In genomic region chr6:37432590-37432915, GRCh38 we compare ENCODE assay signal across 8 cellular contexts. TPM values are rescaled to one million over a fixed set of nuclear protein-coding genes. Genes with fewer than 3 reads are reported as not detected.
A peak's percentile ranks its signal among the peaks of the same experiment; 100 is the strongest.
DNase-seq lines count a peak whose midpoint lies in the region; ATAC-seq, FAIRE-seq and TF ChIP-seq lines count a peak whose summit lies in the region.

No MANE protein-coding gene starts in this region.

- H3K27me3 Mint-ChIP-seq in CD4-positive, CD25-positive, alpha-beta regulatory T cell = peaks cover 12% of the 10 kb centered on the region

- peak overlapping the region; percentile 86 for H3K9ac ChIP-seq in HepG2 (ENCODE audit: insufficient read depth, low read depth, low read length)

- TF ChIP-seq CTCF in astrocyte of the spinal cord (IDR thresholded peaks at IDR 0.05; ENCODE audit: low read depth, low read length) (no peak), HepG2 (CRISPR knock-in tag; IDR thresholded peaks at IDR 0.05) (no peak), tibial nerve (IDR thresholded peaks at IDR 0.05) (no peak)

- peak overlapping the region; percentile 92 for H3K27ac ChIP-seq in CD4-positive, CD25-positive, alpha-beta regulatory T cell (ENCODE audit: insufficient read depth, low read length, poor library complexity, severe bottlenecking)
- peak overlapping the region; percentile 67 for H3K27ac ChIP-seq in HepG2 (ENCODE audit: extremely low read length, insufficient read depth, low read length)
- H3K27ac ChIP-seq in tibial nerve = peak overlapping the region; percentile 88 to 97 (median 94)

- no peak for FAIRE-seq in HepG2 (lab: Jason Lieb, UNC)

- peaks cover 17 to 49% (median 31%) of the 10 kb centered on the region in 4 donors for H3K4me1 Mint-ChIP-seq in CD4-positive, CD25-positive, alpha-beta regulatory T cell

- TSS peak; percentile 99 for BruUV-seq in HepG2 (replicated peaks; lab: Mats Ljungman, UMichigan)

- TF ChIP-seq POLR2A in HepG2 (IDR thresholded peaks at IDR 0.05; ENCODE audit: insufficient read depth in 1 of 2, low read depth in 2 of 2, low read length in 2 of 2) (no peak), tibial nerve (IDR thresholded peaks at IDR 0.05) (no peak)

- peaks cover 19% of the 10 kb centered on the region for H3K36me3 ChIP-seq in CD4-positive, CD25-positive, alpha-beta regulatory T cell (ENCODE audit: control insufficient read depth, insufficient read depth, low read length)
- H3K36me3 ChIP-seq in HepG2 (replicated peaks in 1 of 2; ENCODE audit: control insufficient read depth in 1 of 2, insufficient read depth in 2 of 2, low read length in 2 of 2) (peaks cover 6 to 17% of the 10 kb centered on the region in 2 experiments), tibial nerve (peaks cover 0 to 21% (median 0%) of the 10 kb centered on the region in 3 donors)

- TF ChIP-seq EP300 in HepG2 (IDR thresholded peaks at IDR 0.05; ENCODE audit: low read depth in 2 of 2, low read length in 2 of 2) (no peak), HepG2 (CRISPR knock-in tag; IDR thresholded peaks at IDR 0.05; ENCODE audit: borderline replicate concordance) (no peak), tibial nerve (IDR thresholded peaks at IDR 0.05) (no peak)

- WGBS in HepG2 (ENCODE audit: low lambda C conversion rate) = 18% methylated on average over 7 of the region's 7 CpGs
- 11 to 12% methylated on average over 7 of the region's 7 CpGs for WGBS in tibial nerve, 2 donors

- peaks cover 22% of the 10 kb centered on the region for H3K79me2 ChIP-seq in HepG2 (ENCODE audit: insufficient read depth, low read length)

- intact Hi-C loops in HepG2 (cut with micrococcal nuclease; ENCODE audit: unreplicated experiment) = loop anchor here (2.0 to 5.0 kb wide), 2 partner anchors 64 to 105 kb away; no protein-coding TSS in a partner anchor

- H3K4me1 ChIP-seq in CD4-positive, CD25-positive, alpha-beta regulatory T cell (ENCODE audit: control insufficient read depth, insufficient read depth, low read length, poor library complexity, severe bottlenecking) = peaks cover 27% of the 10 kb centered on the region
- H3K4me1 ChIP-seq in HepG2 (ENCODE audit: insufficient read depth, low read length) (peaks cover 23% of the 10 kb centered on the region), tibial nerve (peaks cover 0 to 33% (median 13%) of the 10 kb centered on the region in 4 donors)

- CTCF ChIA-PET in HepG2 (lab: Yijun Ruan, JAX; ENCODE audit: low intra/inter-chr PET ratio, low total read pairs) = no interaction called here

- in situ Hi-C loops in astrocyte of the spinal cord (cut with HindIII; ENCODE audit: low sequenced_read_pairs) (no loop called here), HepG2 (cut with HindIII; ENCODE audit: extremely low pct_ligation_motif_present, low pct_unique_long_range_greater_than_20kb) (no loop called here), KBM-7 (cut with MboI; ENCODE audit: low pct_unique_long_range_greater_than_20kb, low sequenced_read_pairs) (no loop called here)

- peaks cover 6% of the 10 kb centered on the region for H3K27me3 ChIP-seq in CD4-positive, CD25-positive, alpha-beta regulatory T cell (ENCODE audit: control insufficient read depth, insufficient read depth, low read length)
- H3K27me3 ChIP-seq in HepG2 (ENCODE audit: control insufficient read depth in 1 of 2, insufficient read depth in 2 of 2, low read length in 2 of 2) (no peaks in the 10 kb centered on the region; a peak in 1 of 5 replicates), tibial nerve (no peaks in the 10 kb centered on the region)

- H3K9me3 Mint-ChIP-seq in CD4-positive, CD25-positive, alpha-beta regulatory T cell = peaks cover 0 to 5% (median 0%) of the 10 kb centered on the region in 7 donors

- no peaks in the 10 kb centered on the region for H3K9me3 ChIP-seq in CD4-positive, CD25-positive, alpha-beta regulatory T cell (ENCODE audit: control insufficient read depth in 2 of 2, low read length in 2 of 2)
- H3K9me3 ChIP-seq in HepG2 (ENCODE audit: low read length) = no peaks in the 10 kb centered on the region
- no peaks in the 10 kb centered on the region for H3K9me3 ChIP-seq in tibial nerve

- H3K4me2 ChIP-seq in HepG2 (ENCODE audit: low read depth, low read length) = peak overlapping the region; percentile 99

- peak overlapping the region; percentile 92 for H3K4me3 ChIP-seq in CD4-positive, CD25-positive, alpha-beta regulatory T cell (ENCODE audit: low read depth, low read length)
- peak overlapping the region; percentile 90 for H3K4me3 ChIP-seq in astrocyte of the spinal cord (ENCODE audit: low read depth, low read length)
- peak overlapping the region; percentile 87 to 98 (median 90) for H3K4me3 ChIP-seq in HepG2 (replicated peaks in 1 of 3; ENCODE audit: insufficient read depth in 1 of 3, low read depth in 2 of 3, low read length in 3 of 3)
- H3K4me3 ChIP-seq in tibial nerve = peak overlapping the region; percentile 87 to 97 (median 92)

- no peak for TF ChIP-seq RAD21 in HepG2 (CRISPR knock-in tag; IDR thresholded peaks at IDR 0.05)

- peak overlapping the region; percentile 95 to 97 (median 96) for H3K4me3 Mint-ChIP-seq in CD4-positive, CD25-positive, alpha-beta regulatory T cell

- no peaks in the 10 kb centered on the region for H4K20me1 ChIP-seq in HepG2 (ENCODE audit: insufficient read depth, low read length)

- no peak for DNase-seq in CD4-positive, CD25-positive, alpha-beta regulatory T cell
- DNase-seq in astrocyte of the spinal cord (ENCODE audit: low read depth, low spot score) (no peak), HepG2 (ENCODE audit: low spot score) (no peak), tibial nerve (ENCODE audit: low spot score in 2 of 2) (no peak), SIG-M5 treated with dmso at 0.1 percent for 504 hours (lab: John Stamatoyannopoulos, UW; ENCODE audit: unreplicated experiment) (no peak), DMS53 (lab: John Stamatoyannopoulos, UW) (no peak), KBM-7 (no peak)

- no peak for ATAC-seq in CD4-positive, CD25-positive, alpha-beta regulatory T cell (ENCODE audit: low read depth in 2 of 2)
- peak; percentile 13 for ATAC-seq in HG02938 (IDR thresholded peaks at IDR 0.05; ENCODE audit: unreplicated experiment)
- ATAC-seq in HepG2 = peak; percentile 7

- POLR2A ChIA-PET in HepG2 (lab: Yijun Ruan, JAX) = interaction anchor here (0.6 to 1.3 kb wide), 5 partner anchors 14 to 67 kb away, joined by 3 to 4 read pairs (median 3); partner anchors contain the start of gene CCDC167

- peaks cover 15% of the 10 kb centered on the region for H3K36me3 Mint-ChIP-seq in CD4-positive, CD25-positive, alpha-beta regulatory T cell

- peak overlapping the region; percentile 79 to 95 (median 94) for H3K27ac Mint-ChIP-seq in CD4-positive, CD25-positive, alpha-beta regulatory T cell

- H2AFZ ChIP-seq in HepG2 (ENCODE audit: low read length) = peak overlapping the region; percentile 100

TF ChIP-seq in HepG2, 621 proteins besides CTCF, POLR2A, EP300 and RAD21 (continues in another document):
- TF ChIP-seq HDAC2 (CRISPR knock-in tag; IDR thresholded peaks at IDR 0.05) (no peak), BRF2 (CRISPR knock-in tag; IDR thresholded peaks at IDR 0.05) (no peak), SMARCE1 (IDR thresholded peaks at IDR 0.05; ENCODE audit: borderline replicate concordance) (no peak), ZNF383 (CRISPR knock-in tag; IDR thresholded peaks at IDR 0.05; ENCODE audit: borderline replicate concordance) (0 out of 2 replicates have a peak, but pooled peaks have one; percentile 20)

RNA-seq across cellular contexts. Expression of gene CMTR1, which starts 0.5 kb away (rescaled TPM):
- 91.2 TPM for total RNA-seq in CD4-positive, CD25-positive, alpha-beta regulatory T cell
- 10 to 100 TPM; 27.8 to 31.2 (median 29.1) TPM for polyA plus RNA-seq in CD4-positive, CD25-positive, alpha-beta regulatory T cell
- 33.0 and 55.2 TPM in 2 replicates for total RNA-seq in HepG2 (2016; rRNA removed; fragmentation: Illumina TruSeq; extraction: Trizol)
- 6.1 and 7.1 TPM in 2 replicates for total RNA-seq in HepG2 (2016; cell fraction: cytosol; rRNA removed; fragmentation: Illumina TruSeq; extraction: Trizol; ENCODE audit: low read depth)
- 31.4 and 54.4 TPM in 2 replicates for total RNA-seq in HepG2 (2016; cell fraction: insoluble cytoplasmic fraction; rRNA removed; fragmentation: Illumina TruSeq; extraction: Trizol)
- total RNA-seq in HepG2 (2016; cell fraction: membrane; rRNA removed; fragmentation: Illumina TruSeq; extraction: Trizol) = 9.3 and 11.2 TPM in 2 replicates
- total RNA-seq in HepG2 (2016; cell fraction: nucleus; rRNA removed; fragmentation: Illumina TruSeq; extraction: Trizol) = 67.5 and 75.1 TPM in 2 replicates
- 19.7 and 23.4 TPM in 2 replicates for polyA plus RNA-seq in HepG2 (2011; rRNA removed)
- 17.2 and 19.2 TPM in 2 replicates for polyA plus RNA-seq in HepG2 (2011; cell fraction: cytosol; rRNA removed)
- polyA plus RNA-seq in HepG2 (2011; cell fraction: nucleus; rRNA removed) = 52.6 and 56.2 TPM in 2 replicates
- polyA plus RNA-seq in HepG2 (2012) = 27.3 and 30.6 TPM in 2 replicates
- polyA plus RNA-seq in HepG2 (2016; cell fraction: cytosol; fragmentation: Illumina TruSeq; extraction: Trizol; ENCODE audit: low read depth) = 1.9 and 2.5 TPM in 2 replicates
- polyA plus RNA-seq in HepG2 (2016; cell fraction: insoluble cytoplasmic fraction; fragmentation: Illumina TruSeq; extraction: Trizol; ENCODE audit: low read depth) = 21.8 TPM in 2 replicates
- 3.2 and 4.4 TPM in 2 replicates for polyA plus RNA-seq in HepG2 (2016; cell fraction: membrane; fragmentation: Illumina TruSeq; extraction: Trizol; ENCODE audit: low read depth)
- polyA plus RNA-seq in HepG2 (2016; cell fraction: nucleus; fragmentation: Illumina TruSeq; extraction: Trizol; ENCODE audit: insufficient read depth, low read depth) = 88.3 and 90.5 TPM in 2 replicates
- 25.6 and 34.1 TPM in 2 replicates for polyA minus RNA-seq in HepG2 (2011; rRNA and poly(A)+ RNA removed; ENCODE audit: low replicate concordance)
- polyA minus RNA-seq in HepG2 (2011; cell fraction: cytosol; rRNA and poly(A)+ RNA removed) = 13.1 and 16.2 TPM in 2 replicates
- polyA minus RNA-seq in HepG2 (2011; cell fraction: nucleus; rRNA and poly(A)+ RNA removed) = 28.7 and 35.8 TPM in 2 replicates
- 10 to 100 TPM; 39.3 to 45.0 (median 40.9) TPM for total RNA-seq in tibial nerve

Comparison
In these comparisons a context has a peak if more than half of its experiments do, and no peak if none do; other contexts are left out.
1. ATAC-seq: peak in HG02938 (single experiment) and HepG2 (single experiment); none in CD4-positive, CD25-positive, alpha-beta regulatory T cell (0 of 2).
2. Peak in every context shown above with its lines, with median percentiles within 50 percentile points of each other: H3K27ac ChIP-seq and H3K4me3 ChIP-seq.